In genomic region chr6:252775-253526, GRCh38 we compare ENCODE assay signal across 14 cellular contexts. TPM values are rescaled to one million over a fixed set of nuclear protein-coding genes. Genes with fewer than 3 reads are reported as not detected.
A peak's percentile ranks its signal among the peaks of the same experiment; 100 is the strongest.
DNase-seq lines count a peak whose midpoint lies in the region; ATAC-seq, FAIRE-seq and TF ChIP-seq lines count a peak whose summit lies in the region.
"Had no signal": no experiment of that assay in that cellular context is flagged by ENCODE, and none has a peak within 500 bp of the region (broad histone marks: within the 10 kb centered on the region; RNA-seq: fewer than 3 reads in every experiment).

No MANE protein-coding gene starts in this region.

- H3K27me3 Mint-ChIP-seq in activated CD4-positive, alpha-beta T cell treated with anti-CD3 and anti-CD28 coated beads, Interleukin-2, amount 10 ng/mL, durations not matched to agents 24 days and 14 days = no peaks in the 10 kb centered on the region
- H3K27me3 Mint-ChIP-seq in activated T-helper 17 cell treated with anti-CD3 and anti-CD28 coated beads, Interleukin-2, amount 50 U/mL, for 72 hours = no peaks in the 10 kb centered on the region
- H3K27me3 Mint-ChIP-seq in nephron progenitor cell (ENCODE audit: low read depth, poor library complexity) = peaks cover 24% of the 10 kb centered on the region

- no peak for TF ChIP-seq POLR2A in heart left ventricle (IDR thresholded peaks at IDR 0.05)

- 67 to 74% (median 73%) methylated on average over 8 of the region's 8 CpGs for WGBS in heart left ventricle, 4 donors

- peaks cover 0 to 57% (median 0%) of the 10 kb centered on the region in 12 donors for H3K4me1 ChIP-seq in heart left ventricle
- H3K4me1 ChIP-seq: tibial artery had no signal

- H3K4me3 ChIP-seq in heart left ventricle = no peak overlapping the region
- H3K4me3 ChIP-seq: dorsolateral prefrontal cortex, tibial artery had no signal

- H3K27me3 ChIP-seq in heart left ventricle = peaks cover 0 to 19% (median 0%) of the 10 kb centered on the region in 9 donors
- H3K27me3 ChIP-seq: dorsolateral prefrontal cortex had no signal

- peak overlapping the region; percentile 23 for H3K4me3 Mint-ChIP-seq in activated CD4-positive, alpha-beta T cell treated with anti-CD3 and anti-CD28 coated beads, Interleukin-2, amount 10 ng/mL, durations not matched to agents 24 days and 14 days
- H3K4me3 Mint-ChIP-seq in activated T-helper 17 cell treated with anti-CD3 and anti-CD28 coated beads, Interleukin-2, amount 50 U/mL, for 72 hours = peak overlapping the region; percentile 69
- no peak overlapping the region for H3K4me3 Mint-ChIP-seq in nephron progenitor cell

- no peaks in the 10 kb centered on the region for H3K36me3 Mint-ChIP-seq in activated CD4-positive, alpha-beta T cell treated with anti-CD3 and anti-CD28 coated beads, Interleukin-2, amount 10 ng/mL, durations not matched to agents 24 days and 14 days (ENCODE audit: low read depth)
- no peaks in the 10 kb centered on the region for H3K36me3 Mint-ChIP-seq in activated T-helper 17 cell treated with anti-CD3 and anti-CD28 coated beads, Interleukin-2, amount 50 U/mL, for 72 hours (ENCODE audit: low read depth)
- no peaks in the 10 kb centered on the region for H3K36me3 Mint-ChIP-seq in nephron progenitor cell (ENCODE audit: low read depth)

- DNase-seq in activated CD4-positive, alpha-beta T cell treated with anti-CD3 and anti-CD28 coated beads, Interleukin-2, amount 10 ng/mL, durations not matched to agents 24 days and 14 days = peak; percentile 50
- DNase-seq in activated CD4-positive, alpha-beta T cell treated with anti-CD3 and anti-CD28 coated beads for 4 hours = no peak
- peak in 2 of 3 experiments; percentile 49 to 89 for DNase-seq in NCI-H1417 (lab: John Stamatoyannopoulos, UW)
- no peak for DNase-seq in nephron progenitor cell
- no peak for DNase-seq in heart left ventricle
- DNase-seq in midbrain (lab: John Stamatoyannopoulos, UW) = no peak
- DNase-seq in HTR-8/SVneo (ENCODE audit: insufficient read length, low spot score) = no peak
- DNase-seq: activated CD8-positive, alpha-beta memory T cell treated with anti-CD3 and anti-CD28 coated beads for 24 hours; amniotic stem cell; dorsolateral prefrontal cortex; glutamatergic neuron; tibial artery had no signal

- peak overlapping the region; percentile 72 for H3K27ac Mint-ChIP-seq in activated CD4-positive, alpha-beta T cell treated with anti-CD3 and anti-CD28 coated beads, Interleukin-2, amount 10 ng/mL, durations not matched to agents 24 days and 14 days
- no peak overlapping the region for H3K27ac Mint-ChIP-seq in activated T-helper 17 cell treated with anti-CD3 and anti-CD28 coated beads, Interleukin-2, amount 50 U/mL, for 72 hours
- peak overlapping the region; percentile 26 for H3K27ac Mint-ChIP-seq in nephron progenitor cell

- peaks cover 39% of the 10 kb centered on the region for H3K4me1 Mint-ChIP-seq in activated CD4-positive, alpha-beta T cell treated with anti-CD3 and anti-CD28 coated beads, Interleukin-2, amount 10 ng/mL, durations not matched to agents 24 days and 14 days
- H3K4me1 Mint-ChIP-seq in activated T-helper 17 cell treated with anti-CD3 and anti-CD28 coated beads, Interleukin-2, amount 50 U/mL, for 72 hours = peaks cover 19% of the 10 kb centered on the region
- peaks cover 23% of the 10 kb centered on the region for H3K4me1 Mint-ChIP-seq in nephron progenitor cell

- intact Hi-C loops in activated CD4-positive, alpha-beta T cell treated with anti-CD3 and anti-CD28 coated beads, Interleukin-2, amount 10 ng/mL, durations not matched to agents 24 days and 14 days (cut with micrococcal nuclease) = loop anchor here (1.0 to 5.0 kb wide), 5 partner anchors 17 to 86 kb away; partner anchors contain the start of gene DUSP22
- intact Hi-C loops in heart left ventricle (cut with DNase I) = no loop called here

- H3K9me3 Mint-ChIP-seq in activated CD4-positive, alpha-beta T cell treated with anti-CD3 and anti-CD28 coated beads, Interleukin-2, amount 10 ng/mL, durations not matched to agents 24 days and 14 days = peaks cover 6% of the 10 kb centered on the region
- H3K9me3 Mint-ChIP-seq in activated T-helper 17 cell treated with anti-CD3 and anti-CD28 coated beads, Interleukin-2, amount 50 U/mL, for 72 hours = peaks cover 3% of the 10 kb centered on the region
- peaks cover 13% of the 10 kb centered on the region for H3K9me3 Mint-ChIP-seq in nephron progenitor cell

- peak overlapping the region in 1 of 12 donors; percentile 7 for H3K27ac ChIP-seq in heart left ventricle
- H3K27ac ChIP-seq: dorsolateral prefrontal cortex, tibial artery had no signal

- no peak for FAIRE-seq in HTR-8/SVneo (lab: Jason Lieb, UNC)

- no peak for ATAC-seq in activated T-helper 17 cell treated with anti-CD3 and anti-CD28 coated beads, Interleukin-2, amount 50 U/mL, for 72 hours (replicated peaks)
- ATAC-seq in heart left ventricle = no peak
- ATAC-seq: left lobe of liver had no signal

- no peak for TF ChIP-seq CTCF in nephron progenitor cell (IDR thresholded peaks at IDR 0.05)
- no peak for TF ChIP-seq CTCF in heart left ventricle (IDR thresholded peaks at IDR 0.05)

- H3K9me3 ChIP-seq in heart left ventricle = no peaks in the 10 kb centered on the region
- H3K9me3 ChIP-seq: tibial artery had no signal

- H3K36me3 ChIP-seq in heart left ventricle = no peaks in the 10 kb centered on the region
- H3K36me3 ChIP-seq: tibial artery had no signal

RNA-seq across cellular contexts. Expression of gene DUSP22, which starts 39.3 kb away (rescaled TPM):
- total RNA-seq in activated CD4-positive, alpha-beta T cell treated with anti-CD3 and anti-CD28 coated beads, Interleukin-2, amount 10 ng/mL, durations not matched to agents 24 days and 14 days = 22.5 and 24.0 TPM in 2 replicates
- total RNA-seq in activated T-helper 17 cell treated with anti-CD3 and anti-CD28 coated beads, Interleukin-2, amount 50 U/mL, for 72 hours = 10 to 100 TPM; 23.3 to 27.4 TPM
- 10 to 100 TPM; 40.4 to 79.9 (median 48.2) TPM for total RNA-seq in heart left ventricle
- polyA plus RNA-seq in heart left ventricle = 10 to 100 TPM; 33.4 to 51.5 TPM

Comparison
In these comparisons a context has a peak if more than half of its experiments do, and no peak if none do; other contexts are left out.
1. DNase-seq: peak in activated CD4-positive, alpha-beta T cell treated with anti-CD3 and anti-CD28 coated beads, Interleukin-2, amount 10 ng/mL, durations not matched to agents 24 days and 14 days (single experiment) and NCI-H1417 (2 of 3); none in activated CD4-positive, alpha-beta T cell treated with anti-CD3 and anti-CD28 coated beads for 4 hours (0 of 2), nephron progenitor cell (single experiment), heart left ventricle (0 of 5), midbrain (single experiment) and HTR-8/SVneo (single experiment).